24 cellular contexts compared by ENCODE assay signal in genomic region chr15:63565784-63566183, GRCh38. TPM values are rescaled to one million over a fixed set of nuclear protein-coding genes. Genes with fewer than 3 reads are reported as not detected.
DNase-seq lines count a peak whose midpoint lies in the region; ATAC-seq and TF ChIP-seq lines count a peak whose summit lies in the region.
"Had no signal": no experiment of that assay in that cellular context is flagged by ENCODE, and none has a peak within 500 bp of the region (broad histone marks: within the 10 kb centered on the region; RNA-seq: fewer than 3 reads in every experiment).

No MANE protein-coding gene starts in this region.

- POLR2A ChIA-PET in activated CD4-positive, alpha-beta memory T cell treated with anti-CD3 and anti-CD28 coated beads for 36 hours (lab: Charles Lee) = interaction anchor here (1.3 kb wide), 1 partner anchor 27 kb away, joined by 3 read pairs; no protein-coding TSS in a partner anchor
- POLR2A ChIA-PET in activated CD4-positive, alpha-beta memory T cell treated with anti-CD3 and anti-CD28 coated beads, Interleukin-2, amount 10 ng/mL, durations not matched to agents 7 days and 5 days (lab: Charles Lee) = no interaction called here

- CTCF ChIA-PET in activated CD4-positive, alpha-beta memory T cell treated with anti-CD3 and anti-CD28 coated beads for 36 hours (lab: Charles Lee) = interaction anchor here (0.6 to 1.7 kb wide), 7 partner anchors 12 to 112 kb away, joined by 3 to 6 read pairs (median 3); no protein-coding TSS in a partner anchor
- CTCF ChIA-PET in activated CD4-positive, alpha-beta memory T cell treated with anti-CD3 and anti-CD28 coated beads, Interleukin-2, amount 10 ng/mL, durations not matched to agents 7 days and 5 days (lab: Charles Lee) = no interaction called here

- H3K4me1 Mint-ChIP-seq in activated CD4-positive, alpha-beta memory T cell treated with anti-CD3 and anti-CD28 coated beads for 36 hours (ENCODE audit: low read depth) = peaks cover 27% of the 10 kb centered on the region
- H3K4me1 Mint-ChIP-seq in activated CD4-positive, alpha-beta memory T cell treated with anti-CD3 and anti-CD28 coated beads, Interleukin-2, amount 10 ng/mL, durations not matched to agents 7 days and 5 days = peaks cover 6% of the 10 kb centered on the region
- peaks cover 19% of the 10 kb centered on the region for H3K4me1 Mint-ChIP-seq in central memory CD8-positive, alpha-beta T cell
- H3K4me1 Mint-ChIP-seq in stimulated activated naive CD8-positive, alpha-beta T cell treated with anti-CD3 and anti-CD28 coated beads, Interleukin-15, amount 100 ng/mL, for 72 hours = peaks cover 23% of the 10 kb centered on the region

- ATAC-seq in central memory CD8-positive, alpha-beta T cell (replicated peaks; ENCODE audit: extremely low read depth, poor library complexity, severe bottlenecking) = no peak
- no peak for ATAC-seq in stimulated activated naive CD8-positive, alpha-beta T cell treated with anti-CD3 and anti-CD28 coated beads, Interleukin-15, amount 100 ng/mL, for 72 hours
- ATAC-seq: activated naive CD4-positive, alpha-beta T cell treated with anti-CD3 and anti-CD28 coated beads, Interleukin-2, amount 50 U/mL, for 72 hours; activated T-cell treated with anti-CD3 and anti-CD28 coated beads, Interleukin-2, amount 50 U/mL, for 4 hours; body of pancreas; GM23338; left ventricle myocardium superior; Panc1 had no signal

- DNase-seq in activated CD4-positive, alpha-beta memory T cell treated with anti-CD3 and anti-CD28 coated beads for 36 hours = no peak
- DNase-seq in activated CD4-positive, alpha-beta memory T cell treated with anti-CD3 and anti-CD28 coated beads, Interleukin-2, amount 10 ng/mL, durations not matched to agents 7 days and 5 days = no peak
- DNase-seq in NCI-H526 treated with DMSO at 0.1 percent for 48 hours (lab: John Stamatoyannopoulos, UW) (peak; percentile 19), BE2C (no peak), DMS 273 (lab: John Stamatoyannopoulos, UW; ENCODE audit: unreplicated experiment) (no peak)
- no peak for DNase-seq in central memory CD8-positive, alpha-beta T cell (ENCODE audit: low spot score in 2 of 2)
- no peak for DNase-seq in stimulated activated naive CD8-positive, alpha-beta T cell treated with anti-CD3 and anti-CD28 coated beads, Interleukin-15, amount 100 ng/mL, for 72 hours
- DNase-seq: activated T-cell treated with anti-CD3 and anti-CD28 coated beads, Interleukin-2, amount 50 U/mL, for 4 hours; body of pancreas; effector CD8-positive, alpha-beta T cell; left ventricle myocardium superior; NCI-H1105 treated with DMSO at 0.1 percent for 48 hours; NCI-H446; ovary; stimulated activated CD4-positive, alpha-beta T cell treated with anti-CD3 and anti-CD28 coated beads, Interleukin-4, amount 100 ng/mL, for 4 hours; upper lobe of left lung had no signal

- H3K36me3 Mint-ChIP-seq in activated CD4-positive, alpha-beta memory T cell treated with anti-CD3 and anti-CD28 coated beads for 36 hours = peaks cover 40% of the 10 kb centered on the region
- peaks cover 54% of the 10 kb centered on the region for H3K36me3 Mint-ChIP-seq in activated CD4-positive, alpha-beta memory T cell treated with anti-CD3 and anti-CD28 coated beads, Interleukin-2, amount 10 ng/mL, durations not matched to agents 7 days and 5 days (ENCODE audit: low read depth)
- H3K36me3 Mint-ChIP-seq in central memory CD8-positive, alpha-beta T cell (ENCODE audit: insufficient read depth) = peaks cover 53% of the 10 kb centered on the region

- H3K27ac Mint-ChIP-seq in activated CD4-positive, alpha-beta memory T cell treated with anti-CD3 and anti-CD28 coated beads for 36 hours = peak overlapping the region; percentile 61
- no peak overlapping the region for H3K27ac Mint-ChIP-seq in activated CD4-positive, alpha-beta memory T cell treated with anti-CD3 and anti-CD28 coated beads, Interleukin-2, amount 10 ng/mL, durations not matched to agents 7 days and 5 days
- peak overlapping the region; percentile 54 for H3K27ac Mint-ChIP-seq in central memory CD8-positive, alpha-beta T cell (ENCODE audit: low read depth)
- no peak overlapping the region for H3K27ac Mint-ChIP-seq in stimulated activated naive CD8-positive, alpha-beta T cell treated with anti-CD3 and anti-CD28 coated beads, Interleukin-15, amount 100 ng/mL, for 72 hours
- H3K27ac Mint-ChIP-seq: activated naive CD4-positive, alpha-beta T cell treated with anti-CD3 and anti-CD28 coated beads, Interleukin-2, amount 50 U/mL, for 72 hours; GM23338; T-helper 1 cell treated with Interleukin-12 subunit alpha and Interleukin-12 subunit beta and Interleukin-4 antibody, amounts not matched to agents 30 μg/mL and 1 μg/mL, for 36 hours had no signal

- H3K9me3 ChIP-seq in neutrophil (no peaks in the 10 kb centered on the region), BE2C (no peaks in the 10 kb centered on the region)
- H3K9me3 ChIP-seq: body of pancreas, ovary, right atrium auricular region, upper lobe of left lung had no signal

- H3K4me1 ChIP-seq in neutrophil (ENCODE audit: control insufficient read depth in 1 of 2, insufficient read depth in 1 of 2, low read depth in 1 of 2, low read length in 1 of 2) (no peaks in the 10 kb centered on the region), BE2C (no peaks in the 10 kb centered on the region)
- H3K4me1 ChIP-seq: body of pancreas, right atrium auricular region, upper lobe of left lung had no signal

- intact Hi-C loops in activated CD4-positive, alpha-beta memory T cell treated with anti-CD3 and anti-CD28 coated beads for 36 hours (cut with micrococcal nuclease) = no loop called here

- H3K27ac ChIP-seq in neutrophil = peak overlapping the region; percentile 38
- H3K27ac ChIP-seq: body of pancreas, hepatocyte, ovary, right atrium auricular region, upper lobe of left lung had no signal

- H3K36me3 ChIP-seq in neutrophil = peaks cover 97% of the 10 kb centered on the region
- peaks cover 57% of the 10 kb centered on the region for H3K36me3 ChIP-seq in BE2C
- H3K36me3 ChIP-seq: ovary had no signal

- H3K9me3 Mint-ChIP-seq in activated CD4-positive, alpha-beta memory T cell treated with anti-CD3 and anti-CD28 coated beads for 36 hours = no peaks in the 10 kb centered on the region
- no peaks in the 10 kb centered on the region for H3K9me3 Mint-ChIP-seq in activated CD4-positive, alpha-beta memory T cell treated with anti-CD3 and anti-CD28 coated beads, Interleukin-2, amount 10 ng/mL, durations not matched to agents 7 days and 5 days
- H3K9me3 Mint-ChIP-seq in central memory CD8-positive, alpha-beta T cell = no peaks in the 10 kb centered on the region
- H3K9me3 Mint-ChIP-seq in stimulated activated naive CD8-positive, alpha-beta T cell treated with anti-CD3 and anti-CD28 coated beads, Interleukin-15, amount 100 ng/mL, for 72 hours = no peaks in the 10 kb centered on the region
- H3K9me3 Mint-ChIP-seq: activated naive CD4-positive, alpha-beta T cell treated with anti-CD3 and anti-CD28 coated beads, Interleukin-2, amount 50 U/mL, for 72 hours; activated T-cell treated with anti-CD3 and anti-CD28 coated beads, Interleukin-2, amount 50 U/mL, for 4 hours; GM23338; T-helper 1 cell treated with Interleukin-12 subunit alpha and Interleukin-12 subunit beta and Interleukin-4 antibody, amounts not matched to agents 30 μg/mL and 1 μg/mL, for 36 hours had no signal

- H3K27me3 ChIP-seq in neutrophil (no peaks in the 10 kb centered on the region), BE2C (no peaks in the 10 kb centered on the region)
- H3K27me3 ChIP-seq: body of pancreas, hepatocyte, ovary, right atrium auricular region, upper lobe of left lung had no signal

- H3K4me3 Mint-ChIP-seq in activated CD4-positive, alpha-beta memory T cell treated with anti-CD3 and anti-CD28 coated beads for 36 hours = no peak overlapping the region
- H3K4me3 Mint-ChIP-seq in activated CD4-positive, alpha-beta memory T cell treated with anti-CD3 and anti-CD28 coated beads, Interleukin-2, amount 10 ng/mL, durations not matched to agents 7 days and 5 days = no peak overlapping the region
- no peak overlapping the region for H3K4me3 Mint-ChIP-seq in central memory CD8-positive, alpha-beta T cell
- no peak overlapping the region for H3K4me3 Mint-ChIP-seq in stimulated activated naive CD8-positive, alpha-beta T cell treated with anti-CD3 and anti-CD28 coated beads, Interleukin-15, amount 100 ng/mL, for 72 hours
- H3K4me3 Mint-ChIP-seq: activated T-cell treated with anti-CD3 and anti-CD28 coated beads, Interleukin-2, amount 50 U/mL, for 4 hours; GM23338; T-helper 1 cell treated with Interleukin-12 subunit alpha and Interleukin-12 subunit beta and Interleukin-4 antibody, amounts not matched to agents 30 μg/mL and 1 μg/mL, for 36 hours had no signal

- no peak overlapping the region for H3K4me3 ChIP-seq in neutrophil (ENCODE audit: low read depth in 1 of 2, low read length in 1 of 2)
- no peak overlapping the region for H3K4me3 ChIP-seq in BE2C (ENCODE audit: low read depth, low read length)
- H3K4me3 ChIP-seq: body of pancreas, GM23338, hepatocyte, ovary, right atrium auricular region, upper lobe of left lung had no signal

- no peaks in the 10 kb centered on the region for H3K27me3 Mint-ChIP-seq in activated CD4-positive, alpha-beta memory T cell treated with anti-CD3 and anti-CD28 coated beads for 36 hours
- H3K27me3 Mint-ChIP-seq in activated CD4-positive, alpha-beta memory T cell treated with anti-CD3 and anti-CD28 coated beads, Interleukin-2, amount 10 ng/mL, durations not matched to agents 7 days and 5 days = no peaks in the 10 kb centered on the region
- no peaks in the 10 kb centered on the region for H3K27me3 Mint-ChIP-seq in central memory CD8-positive, alpha-beta T cell
- H3K27me3 Mint-ChIP-seq in stimulated activated naive CD8-positive, alpha-beta T cell treated with anti-CD3 and anti-CD28 coated beads, Interleukin-15, amount 100 ng/mL, for 72 hours = no peaks in the 10 kb centered on the region

- TF ChIP-seq CTCF in neutrophil (IDR thresholded peaks at IDR 0.05) (no peak), BE2C (IDR thresholded peaks at IDR 0.05; ENCODE audit: low read depth, low read length) (no peak)

RNA-seq across cellular contexts. Expression of gene FBXL22, which starts 31.4 kb away (rescaled TPM):
- under 1 TPM; 0.48 to 0.74 TPM for total RNA-seq in activated CD4-positive, alpha-beta memory T cell treated with anti-CD3 and anti-CD28 coated beads for 36 hours
- 1 to 10 TPM in 1 of 2 experiments, under 1 TPM in 1; 0.28 to 1.0 TPM for total RNA-seq in activated CD4-positive, alpha-beta memory T cell treated with anti-CD3 and anti-CD28 coated beads, Interleukin-2, amount 10 ng/mL, durations not matched to agents 7 days and 5 days
- polyA plus RNA-seq in BE2C (2012; ENCODE audit: insufficient read depth, insufficient read length, low read depth) = 4.2 TPM
- total RNA-seq: A172, body of pancreas, GM23338 had no signal

Comparison
In these comparisons a context has a peak if more than half of its experiments do, and no peak if none do; other contexts are left out.
1. H3K27ac Mint-ChIP-seq: peak in activated CD4-positive, alpha-beta memory T cell treated with anti-CD3 and anti-CD28 coated beads for 36 hours (single experiment) and central memory CD8-positive, alpha-beta T cell (single experiment); none in activated CD4-positive, alpha-beta memory T cell treated with anti-CD3 and anti-CD28 coated beads, Interleukin-2, amount 10 ng/mL, durations not matched to agents 7 days and 5 days (single experiment) and stimulated activated naive CD8-positive, alpha-beta T cell treated with anti-CD3 and anti-CD28 coated beads, Interleukin-15, amount 100 ng/mL, for 72 hours (0 of 2).